In the genomic region with DNA sequence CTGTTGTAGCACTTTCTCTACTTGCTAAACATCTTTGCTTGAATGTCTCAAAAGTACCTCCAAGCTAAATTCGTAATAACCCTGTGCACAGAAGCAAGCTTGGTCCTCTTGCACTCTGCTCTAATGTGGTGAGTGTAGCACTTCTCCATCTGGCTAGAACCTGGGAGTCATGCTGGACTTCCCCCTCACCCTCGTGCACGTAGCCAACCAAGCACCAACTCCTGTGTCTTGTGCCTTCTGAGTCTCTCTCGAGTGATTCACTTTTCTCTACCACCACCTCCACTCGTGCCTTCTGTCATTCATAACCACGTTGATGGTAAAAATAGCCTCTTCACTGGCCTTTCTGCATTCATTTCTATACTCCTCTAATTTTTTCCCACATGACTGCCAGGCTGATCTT, we compare ENCODE assay signal across 11 cellular contexts.
DNase-seq lines count a peak whose midpoint lies in the region; ATAC-seq and TF ChIP-seq lines count a peak whose summit lies in the region.
"Had no signal": no experiment of that assay in that cellular context is flagged by ENCODE, and none has a peak within 500 bp of the region (broad histone marks: within the 10 kb centered on the region; RNA-seq: fewer than 3 reads in every experiment).

No MANE protein-coding gene starts in this region.

- H3K4me1 ChIP-seq in HAP-1, result no peaks in the 10 kb centered on the region

- H3K27me3 ChIP-seq in brain microvascular endothelial cell (replicated peaks), result no peaks in the 10 kb centered on the region
- H3K27me3 ChIP-seq in HAP-1 (ENCODE audit: low read depth), result no peaks in the 10 kb centered on the region
- H3K27me3 ChIP-seq: BLaER1 treated with 17β-estradiol and CSF1 and Interleukin-3, amounts not matched to agents 10 nM and 100 nM had no signal

- no peak overlapping the region for H3K27ac ChIP-seq in brain microvascular endothelial cell
- H3K27ac ChIP-seq: BLaER1 treated with 17β-estradiol and CSF1 and Interleukin-3, amounts not matched to agents 10 nM and 100 nM; KMS-11 had no signal

- peak; percentile 35 for DNase-seq in AG08395 (ENCODE audit: low spot score)
- DNase-seq in brain microvascular endothelial cell, result peak; percentile 27
- no peak for DNase-seq in NCI-H446 (lab: John Stamatoyannopoulos, UW)
- no peak for DNase-seq in GDM1 (lab: John Stamatoyannopoulos, UW)
- no peak for DNase-seq in HAP-1 (ENCODE audit: low spot score in 2 of 2)
- DNase-seq in activated gamma-delta T cell treated with Interleukin-2 at 50 U/mL for 16 hours, result no peak
- DNase-seq: left cardiac atrium had no signal

- no peak for TF ChIP-seq CTCF in brain microvascular endothelial cell (IDR thresholded peaks at IDR 0.05; ENCODE audit: low read depth, low read length, missing control alignments)

- no peak overlapping the region for H3K4me3 ChIP-seq in brain microvascular endothelial cell (ENCODE audit: low read depth, low read length)
- H3K4me3 ChIP-seq in HAP-1, result no peak overlapping the region
- H3K4me3 ChIP-seq: BLaER1 treated with 17β-estradiol and CSF1 and Interleukin-3, amounts not matched to agents 10 nM and 100 nM had no signal

- H3K36me3 ChIP-seq in brain microvascular endothelial cell (replicated peaks) (no peaks in the 10 kb centered on the region), HAP-1 (replicated peaks) (no peaks in the 10 kb centered on the region)
- H3K36me3 ChIP-seq: BLaER1 treated with 17β-estradiol and CSF1 and Interleukin-3, amounts not matched to agents 10 nM and 100 nM had no signal

- peak; percentile 62 for ATAC-seq in GM19372 (IDR thresholded peaks at IDR 0.05; ENCODE audit: low read depth, unreplicated experiment)
- peak; percentile 90 for ATAC-seq in HG03196 (IDR thresholded peaks at IDR 0.05; ENCODE audit: unreplicated experiment)

- in situ Hi-C loops in brain microvascular endothelial cell (cut with HindIII; ENCODE audit: low pct_ligation_motif_present, low sequenced_read_pairs), result no loop called here
- in situ Hi-C loops in HAP-1 (cut with MboI; ENCODE audit: low sequenced_read_pairs), result no loop called here

- H3K9me3 ChIP-seq in HAP-1, result no peaks in the 10 kb centered on the region

Comparison
In these comparisons a context has a peak if more than half of its experiments do, and no peak if none do; other contexts are left out.
1. DNase-seq: peak in AG08395 (single experiment) and brain microvascular endothelial cell (single experiment); none in NCI-H446 (0 of 2), GDM1 (single experiment), HAP-1 (0 of 2) and activated gamma-delta T cell treated with Interleukin-2 at 50 U/mL for 16 hours (single experiment).